30 cellular contexts compared by ENCODE assay signal in genomic region chr1:54805466-54805865, GRCh38. TPM values are rescaled to one million over a fixed set of nuclear protein-coding genes. Genes with fewer than 3 reads are reported as not detected.
DNase-seq lines count a peak whose midpoint lies in the region; ATAC-seq, FAIRE-seq and TF ChIP-seq lines count a peak whose summit lies in the region.
"Had no signal": no experiment of that assay in that cellular context is flagged by ENCODE, and none has a peak within 500 bp of the region (broad histone marks: within the 10 kb centered on the region; RNA-seq: fewer than 3 reads in every experiment).

No MANE protein-coding gene starts in this region.

- H3K79me2 ChIP-seq in HepG2 (ENCODE audit: insufficient read depth, low read length): no peaks in the 10 kb centered on the region

- H3K27ac ChIP-seq in liver (ENCODE audit: low read depth in 1 of 2, low read length in 2 of 2): peak overlapping the region; percentile 80 to 86
- H3K27ac ChIP-seq in HepG2 (ENCODE audit: extremely low read length, insufficient read depth, low read length): no peak overlapping the region
- H3K27ac ChIP-seq: heart left ventricle, prostate gland, upper lobe of right lung had no signal

- H3K4me1 ChIP-seq in liver (ENCODE audit: control insufficient read depth in 4 of 4, insufficient read depth in 4 of 4, low read length in 3 of 4): peaks cover 12 to 56% (median 39%) of the 10 kb centered on the region in 4 donors
- H3K4me1 ChIP-seq in HepG2 (ENCODE audit: insufficient read depth, low read length): peaks cover 37% of the 10 kb centered on the region
- H3K4me1 ChIP-seq: prostate gland had no signal

- CTCF ChIA-PET in HepG2 (lab: Yijun Ruan, JAX; ENCODE audit: low intra/inter-chr PET ratio, low total read pairs): no interaction called here

- no peak for TF ChIP-seq POLR2A in HepG2 (IDR thresholded peaks at IDR 0.05; ENCODE audit: insufficient read depth in 1 of 2, low read depth in 2 of 2, low read length in 2 of 2)

- no peak overlapping the region for H3K9ac ChIP-seq in liver (ENCODE audit: low read depth in 1 of 2, low read length in 2 of 2)
- H3K9ac ChIP-seq in HepG2 (ENCODE audit: insufficient read depth, low read depth, low read length): no peak overlapping the region
- H3K9ac ChIP-seq: BLaER1 treated with 17β-estradiol and CSF1 and Interleukin-3, amounts not matched to agents 10 nM and 100 nM had no signal

- H3K27me3 Mint-ChIP-seq in immature natural killer cell (ENCODE audit: low read depth in 3 of 3): peaks cover 0 to 7% (median 2%) of the 10 kb centered on the region in 3 donors
- H3K27me3 Mint-ChIP-seq in stimulated activated memory B cell treated with anti-CD40 and anti-IgM and Interleukin-4, amounts not matched to agents 10 μg/mL and 1 μg/mL and 100 μg/mL, for 72 hours: no peaks in the 10 kb centered on the region
- H3K27me3 Mint-ChIP-seq: activated naive CD8-positive, alpha-beta T cell had no signal

- BruUV-seq in HepG2 (replicated peaks; lab: Mats Ljungman, UMichigan): no TSS peak

- POLR2A ChIA-PET in HepG2 (lab: Yijun Ruan, JAX): no interaction called here

- TF ChIP-seq EP300 in HepG2 (IDR thresholded peaks at IDR 0.05; ENCODE audit: low read depth in 2 of 2, low read length in 2 of 2) (no peak), HepG2 (CRISPR knock-in tag; IDR thresholded peaks at IDR 0.05; ENCODE audit: borderline replicate concordance) (no peak)

- H3K27me3 ChIP-seq in liver (ENCODE audit: control insufficient read depth in 4 of 4, insufficient read depth in 4 of 4, low read length in 3 of 4) (no peaks in the 10 kb centered on the region), HepG2 (ENCODE audit: control insufficient read depth in 1 of 2, insufficient read depth in 2 of 2, low read length in 2 of 2) (no peaks in the 10 kb centered on the region)
- H3K27me3 ChIP-seq: BLaER1 treated with 17β-estradiol and CSF1 and Interleukin-3, amounts not matched to agents 10 nM and 100 nM had no signal

- H3K4me3 ChIP-seq in liver (ENCODE audit: low read depth in 1 of 3, low read length in 3 of 3) (no peak overlapping the region), HepG2 (replicated peaks in 1 of 3; ENCODE audit: insufficient read depth in 1 of 3, low read depth in 2 of 3, low read length in 3 of 3) (no peak overlapping the region)
- H3K4me3 ChIP-seq: BLaER1 treated with 17β-estradiol and CSF1 and Interleukin-3, amounts not matched to agents 10 nM and 100 nM; heart left ventricle; prostate gland; upper lobe of right lung had no signal

- peak overlapping the region; percentile 40 to 79 (median 70) for H3K4me3 Mint-ChIP-seq in immature natural killer cell
- no peak overlapping the region for H3K4me3 Mint-ChIP-seq in stimulated activated memory B cell treated with anti-CD40 and anti-IgM and Interleukin-4, amounts not matched to agents 10 μg/mL and 1 μg/mL and 100 μg/mL, for 72 hours
- H3K4me3 Mint-ChIP-seq: activated naive CD8-positive, alpha-beta T cell had no signal

- H3K36me3 ChIP-seq in liver (ENCODE audit: control insufficient read depth in 4 of 4, insufficient read depth in 3 of 4, low read depth in 1 of 4, low read length in 3 of 4) (no peaks in the 10 kb centered on the region), HepG2 (replicated peaks in 1 of 2; ENCODE audit: control insufficient read depth in 1 of 2, insufficient read depth in 2 of 2, low read length in 2 of 2) (no peaks in the 10 kb centered on the region)
- H3K36me3 ChIP-seq: BLaER1 treated with 17β-estradiol and CSF1 and Interleukin-3, amounts not matched to agents 10 nM and 100 nM; heart left ventricle; prostate gland; upper lobe of right lung had no signal

- H3K27ac Mint-ChIP-seq in immature natural killer cell: peak overlapping the region; percentile 92 to 96 (median 94)
- H3K27ac Mint-ChIP-seq in stimulated activated memory B cell treated with anti-CD40 and anti-IgM and Interleukin-4, amounts not matched to agents 10 μg/mL and 1 μg/mL and 100 μg/mL, for 72 hours: no peak overlapping the region
- H3K27ac Mint-ChIP-seq: activated naive CD8-positive, alpha-beta T cell had no signal

- no peak for TF ChIP-seq CTCF in liver (IDR thresholded peaks at IDR 0.05; ENCODE audit: low read depth, low read length, missing input control)
- TF ChIP-seq CTCF in HepG2 (CRISPR knock-in tag; IDR thresholded peaks at IDR 0.05): no peak

- no peak for TF ChIP-seq RAD21 in liver (IDR thresholded peaks at IDR 0.05)
- TF ChIP-seq RAD21 in HepG2 (CRISPR knock-in tag; IDR thresholded peaks at IDR 0.05): no peak

- peaks cover 0 to 4% (median under 1%) of the 10 kb centered on the region in 3 donors for H3K36me3 Mint-ChIP-seq in immature natural killer cell
- H3K36me3 Mint-ChIP-seq in stimulated activated memory B cell treated with anti-CD40 and anti-IgM and Interleukin-4, amounts not matched to agents 10 μg/mL and 1 μg/mL and 100 μg/mL, for 72 hours: no peaks in the 10 kb centered on the region
- H3K36me3 Mint-ChIP-seq: activated naive CD8-positive, alpha-beta T cell had no signal

- intact Hi-C loops in HepG2 (cut with micrococcal nuclease; ENCODE audit: unreplicated experiment): no loop called here

- no peak for DNase-seq in HepG2 (ENCODE audit: low spot score)
- DNase-seq in activated CD8-positive, alpha-beta memory T cell treated with anti-CD3 and anti-CD28 coated beads, Interleukin-2, amount 50 U/mL, for 48 hours: peak; percentile 25
- DNase-seq in immature natural killer cell: no peak
- peak; percentile 5 for DNase-seq in ureter (ENCODE audit: low spot score)
- DNase-seq in HT-29 (ENCODE audit: low spot score): no peak
- no peak for DNase-seq in stimulated activated CD8-positive, alpha-beta memory T cell treated with anti-CD3 and anti-CD28 coated beads, Interleukin-4, amount 100 ng/mL, for 48 hours
- DNase-seq: aorta; Caco-2; DMS53; effector memory CD4-positive, alpha-beta T cell; foreskin melanocyte; heart left ventricle; kidney; left ventricle myocardium superior; NCI-H146; NCI-H2107; NCI-H446; NCI-H774; SIG-M5; stimulated activated CD4-positive, alpha-beta T cell treated with anti-CD3 and anti-CD28 coated beads, Interleukin-4, amount 100 ng/mL, for 1 hour; substantia nigra; T-helper 9 cell; upper lobe of right lung had no signal

- no peaks in the 10 kb centered on the region for H3K9me3 Mint-ChIP-seq in immature natural killer cell
- H3K9me3 Mint-ChIP-seq in stimulated activated memory B cell treated with anti-CD40 and anti-IgM and Interleukin-4, amounts not matched to agents 10 μg/mL and 1 μg/mL and 100 μg/mL, for 72 hours: no peaks in the 10 kb centered on the region

- FAIRE-seq in HepG2 (lab: Jason Lieb, UNC): no peak
- FAIRE-seq: bronchial epithelial cell, colon, kidney had no signal

- no peak overlapping the region for H2AFZ ChIP-seq in HepG2 (ENCODE audit: low read length)

- H3K4me2 ChIP-seq in HepG2 (ENCODE audit: low read depth, low read length): no peak overlapping the region

- peaks cover 82 to 89% of the 10 kb centered on the region in 2 donors for H3K4me1 Mint-ChIP-seq in immature natural killer cell
- H3K4me1 Mint-ChIP-seq in stimulated activated memory B cell treated with anti-CD40 and anti-IgM and Interleukin-4, amounts not matched to agents 10 μg/mL and 1 μg/mL and 100 μg/mL, for 72 hours: peaks cover 9% of the 10 kb centered on the region

- no peaks in the 10 kb centered on the region for H3K9me3 ChIP-seq in liver (ENCODE audit: control insufficient read depth in 4 of 4, low read length in 3 of 4)
- no peaks in the 10 kb centered on the region for H3K9me3 ChIP-seq in HepG2 (ENCODE audit: low read length)
- H3K9me3 ChIP-seq: BLaER1 treated with 17β-estradiol and CSF1 and Interleukin-3, amounts not matched to agents 10 nM and 100 nM; Caco-2; heart left ventricle; prostate gland; upper lobe of right lung had no signal

- no peaks in the 10 kb centered on the region for H4K20me1 ChIP-seq in HepG2 (ENCODE audit: insufficient read depth, low read length)
- H4K20me1 ChIP-seq: BLaER1 treated with 17β-estradiol and CSF1 and Interleukin-3, amounts not matched to agents 10 nM and 100 nM had no signal

- WGBS in liver: 97% methylated on average over 3 of the region's 3 CpGs
- WGBS in HepG2 (ENCODE audit: low lambda C conversion rate): 63% methylated on average over 3 of the region's 3 CpGs

- ATAC-seq in HepG2: no peak
- no peak for ATAC-seq in stimulated activated memory B cell treated with anti-CD40 and anti-IgM and Interleukin-4, amounts not matched to agents 10 μg/mL and 1 μg/mL and 100 μg/mL, for 72 hours
- ATAC-seq: heart left ventricle, left ventricle myocardium superior, upper lobe of right lung had no signal

- in situ Hi-C loops in HepG2 (cut with HindIII; ENCODE audit: extremely low pct_ligation_motif_present, low pct_unique_long_range_greater_than_20kb): no loop called here

RNA-seq across cellular contexts. Expression of gene TTC22, which starts 4.3 kb away (rescaled TPM):
- total RNA-seq in liver (1 to 10 TPM; 2.2 to 3.5 TPM), HepG2 (2016; rRNA removed; fragmentation: Illumina TruSeq; extraction: Trizol) (not detected in 2 replicates), ureter (14.9 TPM)
- polyA plus RNA-seq in liver (1 to 10 TPM in 1 of 2 donors, under 1 TPM in 1; 0.96 to 2.5 TPM), HepG2 (2011; rRNA removed) (not detected in 2 replicates), immature natural killer cell (10 to 100 TPM in 1 of 3 donors, 1 to 10 TPM in 2; 5.2 to 13.7 (median 5.6) TPM)
- total RNA-seq in HepG2 (2016; cell fraction: cytosol; rRNA removed; fragmentation: Illumina TruSeq; extraction: Trizol; ENCODE audit: low read depth): not detected in 2 replicates
- total RNA-seq in HepG2 (2016; cell fraction: insoluble cytoplasmic fraction; rRNA removed; fragmentation: Illumina TruSeq; extraction: Trizol): not detected in 2 replicates
- total RNA-seq in HepG2 (2016; cell fraction: membrane; rRNA removed; fragmentation: Illumina TruSeq; extraction: Trizol): not detected in 2 replicates
- not detected in 2 replicates for total RNA-seq in HepG2 (2016; cell fraction: nucleus; rRNA removed; fragmentation: Illumina TruSeq; extraction: Trizol)
- not detected in 2 replicates for polyA plus RNA-seq in HepG2 (2011; cell fraction: cytosol; rRNA removed)
- not detected in 2 replicates for polyA plus RNA-seq in HepG2 (2011; cell fraction: nucleus; rRNA removed)
- not detected in 2 replicates for polyA plus RNA-seq in HepG2 (2012)
- polyA plus RNA-seq in HepG2 (2016; cell fraction: cytosol; fragmentation: Illumina TruSeq; extraction: Trizol; ENCODE audit: low read depth): not detected in 2 replicates
- polyA plus RNA-seq in HepG2 (2016; cell fraction: insoluble cytoplasmic fraction; fragmentation: Illumina TruSeq; extraction: Trizol; ENCODE audit: low read depth): not detected in 2 replicates
- polyA plus RNA-seq in HepG2 (2016; cell fraction: membrane; fragmentation: Illumina TruSeq; extraction: Trizol; ENCODE audit: low read depth): not detected in 2 replicates
- polyA plus RNA-seq in HepG2 (2016; cell fraction: nucleus; fragmentation: Illumina TruSeq; extraction: Trizol; ENCODE audit: insufficient read depth, low read depth): not detected in 2 replicates
- polyA minus RNA-seq in HepG2 (2011; rRNA and poly(A)+ RNA removed; ENCODE audit: low replicate concordance): 0.05 TPM in 1 of 2 replicates, not detected in the other
- polyA minus RNA-seq in HepG2 (2011; cell fraction: cytosol; rRNA and poly(A)+ RNA removed): 1.1 TPM in 1 of 2 replicates, not detected in the other
- polyA minus RNA-seq in HepG2 (2011; cell fraction: nucleus; rRNA and poly(A)+ RNA removed): not detected in 2 replicates
- total RNA-seq in HT-29 (2014; rRNA removed; shearing (Covaris generic)): 26.7 and 27.6 TPM in 2 replicates

RNA-seq across cellular contexts. Expression of gene PARS2, which starts 41.1 kb away (rescaled TPM):
- total RNA-seq in liver: 1 to 10 TPM; 3.1 to 3.4 TPM
- polyA plus RNA-seq in liver: 1 to 10 TPM; 2.1 to 4.1 TPM
- 4.6 and 5.5 TPM in 2 replicates for total RNA-seq in HepG2 (2016; rRNA removed; fragmentation: Illumina TruSeq; extraction: Trizol)
- total RNA-seq in HepG2 (2016; cell fraction: cytosol; rRNA removed; fragmentation: Illumina TruSeq; extraction: Trizol; ENCODE audit: low read depth): 0.88 and 1.0 TPM in 2 replicates
- 5.2 and 6.0 TPM in 2 replicates for total RNA-seq in HepG2 (2016; cell fraction: insoluble cytoplasmic fraction; rRNA removed; fragmentation: Illumina TruSeq; extraction: Trizol)
- total RNA-seq in HepG2 (2016; cell fraction: membrane; rRNA removed; fragmentation: Illumina TruSeq; extraction: Trizol): 2.7 and 3.2 TPM in 2 replicates
- total RNA-seq in HepG2 (2016; cell fraction: nucleus; rRNA removed; fragmentation: Illumina TruSeq; extraction: Trizol): 2.5 and 3.0 TPM in 2 replicates
- polyA plus RNA-seq in HepG2 (2011; rRNA removed): 2.4 and 3.2 TPM in 2 replicates
- polyA plus RNA-seq in HepG2 (2011; cell fraction: cytosol; rRNA removed): 2.9 and 3.2 TPM in 2 replicates
- polyA plus RNA-seq in HepG2 (2011; cell fraction: nucleus; rRNA removed): 1.8 and 2.3 TPM in 2 replicates
- polyA plus RNA-seq in HepG2 (2012): 4.0 and 4.3 TPM in 2 replicates
- 0.36 and 0.53 TPM in 2 replicates for polyA plus RNA-seq in HepG2 (2016; cell fraction: cytosol; fragmentation: Illumina TruSeq; extraction: Trizol; ENCODE audit: low read depth)
- polyA plus RNA-seq in HepG2 (2016; cell fraction: insoluble cytoplasmic fraction; fragmentation: Illumina TruSeq; extraction: Trizol; ENCODE audit: low read depth): 4.1 and 5.5 TPM in 2 replicates
- 1.5 TPM in 2 replicates for polyA plus RNA-seq in HepG2 (2016; cell fraction: membrane; fragmentation: Illumina TruSeq; extraction: Trizol; ENCODE audit: low read depth)
- 2.1 and 2.7 TPM in 2 replicates for polyA plus RNA-seq in HepG2 (2016; cell fraction: nucleus; fragmentation: Illumina TruSeq; extraction: Trizol; ENCODE audit: insufficient read depth, low read depth)
- 10.2 and 10.5 TPM in 2 replicates for polyA minus RNA-seq in HepG2 (2011; rRNA and poly(A)+ RNA removed; ENCODE audit: low replicate concordance)
- 3.4 and 3.9 TPM in 2 replicates for polyA minus RNA-seq in HepG2 (2011; cell fraction: cytosol; rRNA and poly(A)+ RNA removed)
- 5.3 and 7.2 TPM in 2 replicates for polyA minus RNA-seq in HepG2 (2011; cell fraction: nucleus; rRNA and poly(A)+ RNA removed)
- polyA plus RNA-seq in immature natural killer cell: 1 to 10 TPM in 2 of 3 donors, under 1 TPM in 1; 0.89 to 4.0 (median 3.3) TPM
- total RNA-seq in ureter: 6.2 TPM
- total RNA-seq in HT-29 (2014; rRNA removed; shearing (Covaris generic)): 6.4 and 7.2 TPM in 2 replicates

Comparison
In these comparisons a context has a peak if more than half of its experiments do, and no peak if none do; other contexts are left out.
1. DNase-seq: peak in activated CD8-positive, alpha-beta memory T cell treated with anti-CD3 and anti-CD28 coated beads, Interleukin-2, amount 50 U/mL, for 48 hours (single experiment) and ureter (single experiment); none in HepG2 (single experiment), immature natural killer cell (0 of 3), HT-29 (single experiment) and stimulated activated CD8-positive, alpha-beta memory T cell treated with anti-CD3 and anti-CD28 coated beads, Interleukin-4, amount 100 ng/mL, for 48 hours (single experiment).